ENCODE assay signal across 16 cellular contexts in the genomic region with DNA sequence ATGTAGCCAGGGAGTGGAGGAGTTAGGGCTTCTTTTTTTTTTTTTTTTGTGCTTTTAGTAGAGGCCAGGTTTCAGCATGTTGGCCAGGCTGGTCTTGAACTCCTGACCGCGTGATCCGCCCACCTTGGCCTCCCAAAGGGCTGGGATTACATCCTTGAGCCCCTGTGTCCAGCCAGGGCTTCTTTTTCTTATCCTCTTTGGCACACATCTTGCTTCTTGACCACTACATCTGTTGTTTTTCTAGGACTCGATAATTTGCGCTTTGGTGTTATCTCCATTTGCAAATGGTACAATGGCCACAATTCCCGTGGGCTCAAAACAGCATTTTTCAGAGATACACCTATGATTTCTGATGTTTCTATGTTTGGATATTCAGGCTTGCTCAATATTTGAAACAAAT. TPM values are rescaled to one million over a fixed set of nuclear protein-coding genes. Genes with fewer than 3 reads are reported as not detected.
DNase-seq lines count a peak whose midpoint lies in the region; ATAC-seq and TF ChIP-seq lines count a peak whose summit lies in the region.
"Had no signal": no experiment of that assay in that cellular context is flagged by ENCODE, and none has a peak within 500 bp of the region (broad histone marks: within the 10 kb centered on the region; RNA-seq: fewer than 3 reads in every experiment).

No MANE protein-coding gene starts in this region.

- H3K9me3 ChIP-seq in AG04450 (ENCODE audit: control insufficient read depth, insufficient read depth, low read length): no peaks in the 10 kb centered on the region; the same call in 1 of the 2 replicates
- no peaks in the 10 kb centered on the region for H3K9me3 ChIP-seq in HUES6 (ENCODE audit: control insufficient read depth, insufficient read depth, low read depth, low read length)
- H3K9me3 ChIP-seq: uterus had no signal

- peaks cover 71% of the 10 kb centered on the region for H3K36me3 ChIP-seq in HUES6 (ENCODE audit: control insufficient read depth, insufficient read depth, low read length)
- H3K36me3 ChIP-seq: uterus had no signal

- peak overlapping the region; percentile 6 to 90 (median 60) for H3K4me3 Mint-ChIP-seq in naive B cell
- no peak overlapping the region for H3K4me3 Mint-ChIP-seq in activated T-helper 17 cell treated with anti-CD3 and anti-CD28 coated beads, Interleukin-2, amount 50 U/mL, for 72 hours
- H3K4me3 Mint-ChIP-seq: activated CD4-positive, alpha-beta memory T cell treated with anti-CD3 and anti-CD28 coated beads for 36 hours; activated naive CD4-positive, alpha-beta T cell treated with anti-CD3 and anti-CD28 coated beads for 36 hours had no signal

- POLR2A ChIA-PET in AG04450 (lab: Yijun Ruan, JAX): no interaction called here

- TF ChIP-seq CTCF in AG04450 (IDR thresholded peaks at IDR 0.05; ENCODE audit: low read depth, low read length): no peak
- TF ChIP-seq CTCF in coronary artery (IDR thresholded peaks at IDR 0.05): no peak

- H3K36me3 Mint-ChIP-seq in naive B cell: peaks cover 22 to 27% of the 10 kb centered on the region in 2 donors
- peaks cover 52% of the 10 kb centered on the region for H3K36me3 Mint-ChIP-seq in activated T-helper 17 cell treated with anti-CD3 and anti-CD28 coated beads, Interleukin-2, amount 50 U/mL, for 72 hours (ENCODE audit: low read depth)

- peak overlapping the region in 5 of 6 donors; percentile 13 to 100 (median 56) for H3K27ac Mint-ChIP-seq in naive B cell
- no peak overlapping the region for H3K27ac Mint-ChIP-seq in activated T-helper 17 cell treated with anti-CD3 and anti-CD28 coated beads, Interleukin-2, amount 50 U/mL, for 72 hours
- H3K27ac Mint-ChIP-seq: activated CD4-positive, alpha-beta memory T cell treated with anti-CD3 and anti-CD28 coated beads for 36 hours; activated naive CD4-positive, alpha-beta T cell treated with anti-CD3 and anti-CD28 coated beads for 36 hours had no signal

- CTCF ChIA-PET in AG04450 (lab: Charles Lee): interaction anchor here (1.5 kb wide), 1 partner anchor 52 kb away, joined by 5 read pairs; no protein-coding TSS in a partner anchor

- ATAC-seq in naive B cell (ENCODE audit: low read depth in 2 of 2) (no peak), esophagus mucosa (no peak)
- ATAC-seq in activated T-helper 17 cell treated with anti-CD3 and anti-CD28 coated beads, Interleukin-2, amount 50 U/mL, for 72 hours (replicated peaks): no peak

- no peaks in the 10 kb centered on the region for H3K27me3 ChIP-seq in AG04450 (ENCODE audit: control insufficient read depth, insufficient read depth, low read length)
- no peaks in the 10 kb centered on the region for H3K27me3 ChIP-seq in HUES6 (ENCODE audit: control insufficient read depth, insufficient read depth, low read length)
- H3K27me3 ChIP-seq: dorsolateral prefrontal cortex, uterus had no signal

- no peaks in the 10 kb centered on the region for H3K27me3 Mint-ChIP-seq in naive B cell
- H3K27me3 Mint-ChIP-seq in activated T-helper 17 cell treated with anti-CD3 and anti-CD28 coated beads, Interleukin-2, amount 50 U/mL, for 72 hours: no peaks in the 10 kb centered on the region
- H3K27me3 Mint-ChIP-seq: activated CD4-positive, alpha-beta memory T cell treated with anti-CD3 and anti-CD28 coated beads for 36 hours had no signal

- H3K4me3 ChIP-seq in AG04450 (ENCODE audit: low read depth, low read length) (peak overlapping the region; percentile 81), HUES6 (ENCODE audit: low read depth, low read length) (peak overlapping the region; percentile 73), coronary artery (peak overlapping the region; percentile 52)
- H3K4me3 ChIP-seq: uterus had no signal

- H3K4me1 ChIP-seq in HUES6 (ENCODE audit: control insufficient read depth, insufficient read depth, low read length): peaks cover 11% of the 10 kb centered on the region

- no peaks in the 10 kb centered on the region for H3K9me3 Mint-ChIP-seq in naive B cell
- H3K9me3 Mint-ChIP-seq in activated T-helper 17 cell treated with anti-CD3 and anti-CD28 coated beads, Interleukin-2, amount 50 U/mL, for 72 hours: no peaks in the 10 kb centered on the region
- H3K9me3 Mint-ChIP-seq: activated CD4-positive, alpha-beta memory T cell treated with anti-CD3 and anti-CD28 coated beads for 36 hours had no signal

- no peak for DNase-seq in AG04450 (ENCODE audit: low read depth, low spot score)
- DNase-seq in coronary artery (ENCODE audit: low spot score): no peak
- no peak for DNase-seq in naive B cell
- DNase-seq in ecto neural progenitor cell (ENCODE audit: low spot score): no peak
- no peak for DNase-seq in anterior cingulate cortex (lab: John Stamatoyannopoulos, UW)
- DNase-seq: activated CD4-positive, alpha-beta memory T cell treated with anti-CD3 and anti-CD28 coated beads for 36 hours; activated naive CD4-positive, alpha-beta T cell treated with anti-CD3 and anti-CD28 coated beads for 36 hours; dorsolateral prefrontal cortex; hippocampal formation; NCI-H1694 treated with DMSO at 0.1 percent for 48 hours; stimulated activated CD4-positive, alpha-beta T cell treated with anti-CD3 and anti-CD28 coated beads, Interleukin-12 subunit alpha, Interleukin-12 subunit beta, amount 100 ng/mL, for 4 hours; uterus had no signal

- H3K27ac ChIP-seq in AG04450 (ENCODE audit: low read depth, low read length) (no peak overlapping the region), HUES6 (ENCODE audit: low read depth, low read length) (0 out of 2 replicates have a peak overlapping the region, but pooled peaks have one; percentile 10), coronary artery (no peak overlapping the region)
- H3K27ac ChIP-seq: uterus had no signal

- H3K9ac ChIP-seq in HUES6 (ENCODE audit: low read length): peak overlapping the region; percentile 14

- peaks cover 35 to 65% (median 47%) of the 10 kb centered on the region in 3 donors for H3K4me1 Mint-ChIP-seq in naive B cell
- peaks cover 16% of the 10 kb centered on the region for H3K4me1 Mint-ChIP-seq in activated T-helper 17 cell treated with anti-CD3 and anti-CD28 coated beads, Interleukin-2, amount 50 U/mL, for 72 hours

RNA-seq across cellular contexts. Expression of gene SKIL, which starts 4.2 kb away (rescaled TPM):
- polyA plus RNA-seq in AG04450 (2011; rRNA removed) (14.7 and 18.3 TPM in 2 replicates), naive B cell (ENCODE audit: low read depth in 6 of 6) (10 to 100 TPM; 12.3 to 28.5 (median 25.2) TPM)
- 38.1 and 61.7 TPM in 2 replicates for polyA minus RNA-seq in AG04450 (2011; rRNA and poly(A)+ RNA removed)
- 35.0 TPM for total RNA-seq in esophagus mucosa
- 10 to 100 TPM; 16.9 to 21.0 TPM for total RNA-seq in activated T-helper 17 cell treated with anti-CD3 and anti-CD28 coated beads, Interleukin-2, amount 50 U/mL, for 72 hours

RNA-seq across cellular contexts. Expression of gene CLDN11, which starts 57.0 kb away (rescaled TPM):
- 444 and 445 TPM in 2 replicates for polyA plus RNA-seq in AG04450 (2011; rRNA removed)
- polyA minus RNA-seq in AG04450 (2011; rRNA and poly(A)+ RNA removed): 898 and 1,332 TPM in 2 replicates
- not detected for polyA plus RNA-seq in naive B cell (ENCODE audit: low read depth in 6 of 6)
- 1.2 TPM for total RNA-seq in esophagus mucosa
- total RNA-seq in activated T-helper 17 cell treated with anti-CD3 and anti-CD28 coated beads, Interleukin-2, amount 50 U/mL, for 72 hours: not detected
- total RNA-seq: activated CD4-positive, alpha-beta memory T cell treated with anti-CD3 and anti-CD28 coated beads for 36 hours; activated naive CD4-positive, alpha-beta T cell treated with anti-CD3 and anti-CD28 coated beads for 36 hours; T-helper 2 cell treated with Interferon-gamma antibody and Interleukin-4, amounts not matched to agents 100 ng/mL and 5 ng/mL, for 36 hours had no signal
